ENCODE assay signal across 12 cellular contexts in genomic region chr2:156539086-156539485, GRCh38.
DNase-seq lines count a peak whose midpoint lies in the region; ATAC-seq and TF ChIP-seq lines count a peak whose summit lies in the region.
"Had no signal": no experiment of that assay in that cellular context is flagged by ENCODE, and none has a peak within 500 bp of the region (broad histone marks: within the 10 kb centered on the region; RNA-seq: fewer than 3 reads in every experiment).

No MANE protein-coding gene starts in this region.

- peaks cover 12% of the 10 kb centered on the region for H3K36me3 Mint-ChIP-seq in activated CD4-positive, alpha-beta memory T cell treated with anti-CD3 and anti-CD28 coated beads, Interleukin-2, amount 10 ng/mL, durations not matched to agents 7 days and 5 days (ENCODE audit: low read depth)

- no peaks in the 10 kb centered on the region for H3K27me3 Mint-ChIP-seq in activated CD4-positive, alpha-beta memory T cell treated with anti-CD3 and anti-CD28 coated beads, Interleukin-2, amount 10 ng/mL, durations not matched to agents 7 days and 5 days

- H3K4me3 ChIP-seq in choroid plexus epithelial cell (ENCODE audit: low read depth, low read length) (no peak overlapping the region), subcutaneous abdominal adipose tissue (ENCODE audit: low read depth in 1 of 5, low read length in 5 of 5) (no peak overlapping the region)
- H3K4me3 ChIP-seq: BLaER1 had no signal

- H3K27ac ChIP-seq in VCaP, result peak overlapping the region; percentile 62
- peak overlapping the region; percentile 1 for H3K27ac ChIP-seq in subcutaneous abdominal adipose tissue (ENCODE audit: low read depth, low read length)
- H3K27ac ChIP-seq: BLaER1, KMS-11 had no signal

- CTCF ChIA-PET in activated CD4-positive, alpha-beta memory T cell treated with anti-CD3 and anti-CD28 coated beads, Interleukin-2, amount 10 ng/mL, durations not matched to agents 7 days and 5 days (lab: Charles Lee), result no interaction called here

- DNase-seq in EH (ENCODE audit: low read depth) (peak; percentile 25), choroid plexus epithelial cell (ENCODE audit: low read depth) (peak; percentile 21), NOMO-1 treated with DMSO at 0.1 percent for 48 hours (lab: John Stamatoyannopoulos, UW; ENCODE audit: unreplicated experiment) (no peak)
- no peak for DNase-seq in activated CD4-positive, alpha-beta memory T cell treated with anti-CD3 and anti-CD28 coated beads, Interleukin-2, amount 10 ng/mL, durations not matched to agents 7 days and 5 days
- DNase-seq: 8988T, AML-193 had no signal

- peaks cover 0 to 5% (median 0%) of the 10 kb centered on the region in 5 donors for H3K36me3 ChIP-seq in subcutaneous abdominal adipose tissue (ENCODE audit: control insufficient read depth in 5 of 5, insufficient read depth in 5 of 5, low read length in 5 of 5)

- H3K9me3 Mint-ChIP-seq in activated CD4-positive, alpha-beta memory T cell treated with anti-CD3 and anti-CD28 coated beads, Interleukin-2, amount 10 ng/mL, durations not matched to agents 7 days and 5 days, result peaks cover 2% of the 10 kb centered on the region

- POLR2A ChIA-PET in activated CD4-positive, alpha-beta memory T cell treated with anti-CD3 and anti-CD28 coated beads, Interleukin-2, amount 10 ng/mL, durations not matched to agents 7 days and 5 days (lab: Charles Lee), result no interaction called here

- H3K4me1 ChIP-seq in subcutaneous abdominal adipose tissue (ENCODE audit: control insufficient read depth in 5 of 5, insufficient read depth in 5 of 5, low read length in 5 of 5), result peaks cover 0 to 3% (median 0%) of the 10 kb centered on the region in 5 donors
- H3K4me1 ChIP-seq: BLaER1 had no signal

- no peak for ATAC-seq in HG03095 (IDR thresholded peaks at IDR 0.05; ENCODE audit: unreplicated experiment)
- ATAC-seq: HCT116 had no signal

- TF ChIP-seq CTCF in VCaP (conservative IDR thresholded peaks at IDR 0.05) (no peak), choroid plexus epithelial cell (conservative IDR thresholded peaks at IDR 0.05; ENCODE audit: low read depth, low read length) (no peak)

- H3K9ac ChIP-seq in subcutaneous abdominal adipose tissue (ENCODE audit: low read length in 5 of 5), result no peak overlapping the region
- H3K9ac ChIP-seq: BLaER1, KMS-11 had no signal

- no peak overlapping the region for H3K4me3 Mint-ChIP-seq in activated CD4-positive, alpha-beta memory T cell treated with anti-CD3 and anti-CD28 coated beads, Interleukin-2, amount 10 ng/mL, durations not matched to agents 7 days and 5 days

- peaks cover 0 to under 1% (median 0%) of the 10 kb centered on the region in 5 donors for H3K9me3 ChIP-seq in subcutaneous abdominal adipose tissue (ENCODE audit: control insufficient read depth in 5 of 5, low read length in 5 of 5)

- H3K4me1 Mint-ChIP-seq in activated CD4-positive, alpha-beta memory T cell treated with anti-CD3 and anti-CD28 coated beads, Interleukin-2, amount 10 ng/mL, durations not matched to agents 7 days and 5 days, result peaks cover 12% of the 10 kb centered on the region

- H3K27ac Mint-ChIP-seq in activated CD4-positive, alpha-beta memory T cell treated with anti-CD3 and anti-CD28 coated beads, Interleukin-2, amount 10 ng/mL, durations not matched to agents 7 days and 5 days, result no peak overlapping the region

- no peaks in the 10 kb centered on the region for H3K27me3 ChIP-seq in subcutaneous abdominal adipose tissue (ENCODE audit: control insufficient read depth in 5 of 5, insufficient read depth in 4 of 5, low read length in 5 of 5)
- H3K27me3 ChIP-seq: BLaER1 had no signal

Comparison
In these comparisons a context has a peak if more than half of its experiments do, and no peak if none do; other contexts are left out.
1. DNase-seq: peak in EH (single experiment) and choroid plexus epithelial cell (single experiment); none in activated CD4-positive, alpha-beta memory T cell treated with anti-CD3 and anti-CD28 coated beads, Interleukin-2, amount 10 ng/mL, durations not matched to agents 7 days and 5 days (single experiment) and NOMO-1 treated with DMSO at 0.1 percent for 48 hours (single experiment).